In the genomic region with DNA sequence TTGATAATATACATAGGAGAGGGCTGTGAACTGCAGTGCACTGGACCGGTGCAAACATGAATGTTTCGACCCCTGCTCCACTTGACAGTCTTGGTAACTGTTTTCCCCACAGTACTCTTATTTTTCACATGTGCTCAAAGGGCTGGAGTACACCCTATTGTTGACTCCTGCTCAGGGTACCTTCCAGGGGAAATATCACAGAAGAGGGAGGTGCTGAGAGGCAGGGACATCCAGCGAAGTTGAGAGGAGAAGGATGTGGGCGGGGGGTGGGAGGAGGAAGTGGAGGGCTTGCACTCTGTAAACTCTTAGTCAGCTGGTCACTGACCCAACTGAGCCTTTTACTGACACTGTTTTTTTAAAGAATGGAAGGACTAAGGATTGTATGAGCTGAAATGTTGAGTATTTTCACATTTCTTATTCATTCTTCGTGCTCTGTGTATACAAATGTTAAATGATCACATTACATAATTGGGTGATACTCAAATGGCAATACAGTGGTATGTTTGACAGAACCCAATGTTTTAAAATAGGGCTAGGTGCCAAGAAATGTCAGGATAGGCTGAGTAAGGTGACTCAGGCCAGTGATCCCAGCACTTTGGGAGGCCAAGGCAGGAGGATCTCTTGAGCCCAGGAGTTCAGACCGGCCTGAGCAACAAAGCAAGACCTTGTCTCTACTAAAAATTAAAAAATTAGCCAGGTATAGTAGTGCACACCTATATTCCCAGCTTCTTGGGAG, we compare ENCODE assay signal across 7 cellular contexts. TPM values are rescaled to one million over a fixed set of nuclear protein-coding genes. Genes with fewer than 3 reads are reported as not detected.
A peak's percentile ranks its signal among the peaks of the same experiment; 100 is the strongest.
DNase-seq lines count a peak whose midpoint lies in the region; ATAC-seq, FAIRE-seq and TF ChIP-seq lines count a peak whose summit lies in the region.

No MANE protein-coding gene starts in this region.

- peaks cover 45% of the 10 kb centered on the region for H3K79me2 ChIP-seq in K562 (ENCODE audit: control insufficient read depth, insufficient read depth, low read length)

- peaks cover 0 to 19% (median 12%) of the 10 kb centered on the region in 3 donors for H3K36me3 Mint-ChIP-seq in naive thymus-derived CD8-positive, alpha-beta T cell

- peak overlapping the region; percentile 40 for H3K4me2 ChIP-seq in K562 (ENCODE audit: insufficient read depth, low read length)

- H3K9me1 ChIP-seq in K562 (ENCODE audit: control insufficient read depth, insufficient read depth, low read length): peaks cover 3% of the 10 kb centered on the region

- H2AFZ ChIP-seq in K562 (ENCODE audit: low read depth, low read length): peak overlapping the region; percentile 21; the same call in 1 of the 2 replicates

- peaks cover 3 to 28% of the 10 kb centered on the region in 2 experiments; a peak in 3 of 5 replicates for H3K4me1 ChIP-seq in K562 (replicated peaks in 1 of 2; ENCODE audit: control insufficient read depth in 2 of 2, insufficient read depth in 2 of 2, low read length in 2 of 2)
- peaks cover 0 to 5% of the 10 kb centered on the region in 2 donors for H3K4me1 ChIP-seq in kidney (ENCODE audit: control insufficient read depth in 1 of 2, insufficient read depth in 1 of 2, low read depth in 1 of 2, low read length in 2 of 2)

- TF ChIP-seq RAD21 in K562 (CRISPR knock-in tag; conservative IDR thresholded peaks at IDR 0.05 in 1 of 2, IDR thresholded peaks at IDR 0.05 in 1 of 2): no peak

- FAIRE-seq in K562 (lab: Jason Lieb, UNC) (peak; percentile 80), kidney (lab: Jason Lieb, UNC) (no peak)

- in situ Hi-C loops in K562 (cut with MboI): no loop called here

- no peaks in the 10 kb centered on the region for H3K27me3 ChIP-seq in K562 (ENCODE audit: control insufficient read depth in 2 of 2, insufficient read depth in 2 of 2, low read length in 2 of 2)

- H3K4me3 ChIP-seq in K562 (no peak overlapping the region), kidney (ENCODE audit: low read length in 2 of 2) (no peak overlapping the region)

- H3K9ac ChIP-seq in K562 (ENCODE audit: insufficient read depth in 1 of 2, low read depth in 2 of 2, low read length in 2 of 2) (peak overlapping the region in 1 of 2 experiments; percentile 36; a peak in 1 of 4 replicates), kidney (ENCODE audit: low read length in 2 of 2) (no peak overlapping the region)

- H3K27ac ChIP-seq in KOPT-K1 (ENCODE audit: low read depth, low read length, poor library complexity, severe bottlenecking): peak overlapping the region; percentile 53
- peak overlapping the region; percentile 6; the same call in 1 of the 3 replicates for H3K27ac ChIP-seq in K562 (ENCODE audit: extremely low read depth, low read depth, low read length)
- no peak overlapping the region for H3K27ac ChIP-seq in kidney (ENCODE audit: low read depth in 2 of 2, low read length in 2 of 2)

- peaks cover 66 to 96% (median 95%) of the 10 kb centered on the region in 4 donors for H3K4me1 Mint-ChIP-seq in naive thymus-derived CD8-positive, alpha-beta T cell

- H3K27me3 Mint-ChIP-seq in naive thymus-derived CD8-positive, alpha-beta T cell: no peaks in the 10 kb centered on the region

- CTCF ChIA-PET in K562 (lab: Yijun Ruan, JAX; ENCODE audit: low intra/inter-chr PET ratio): no interaction called here

- intact Hi-C loops in K562 (cut with micrococcal nuclease): no loop called here
- intact Hi-C loops in kidney (cut with DNase I): no loop called here

- H3K36me3 ChIP-seq in KOPT-K1 (ENCODE audit: insufficient read depth, low read length) (peaks cover 10% of the 10 kb centered on the region), K562 (ENCODE audit: control insufficient read depth, insufficient read depth, low read length) (peaks cover 7% of the 10 kb centered on the region; the same call in 1 of the 3 replicates), kidney (ENCODE audit: control insufficient read depth in 1 of 2, insufficient read depth in 2 of 2, low read length in 2 of 2) (no peaks in the 10 kb centered on the region)

- no peak for TF ChIP-seq EP300 in K562 (IDR thresholded peaks at IDR 0.05; ENCODE audit: low read length)

- BruUV-seq in K562 (replicated peaks; lab: Mats Ljungman, UMichigan): no TSS peak

- WGBS in K562 (ENCODE audit: insufficient coverage, low coverage, missing lambda C conversion rate): 36% methylated on average over 5 of the region's 6 CpGs

- ATAC-seq in GM21367 (IDR thresholded peaks at IDR 0.05; ENCODE audit: unreplicated experiment) (peak; percentile 43), K562 (peak; percentile 78)
- ATAC-seq in naive thymus-derived CD8-positive, alpha-beta T cell: peak; percentile 32 to 47

- DNase-seq in K562 (ENCODE audit: extremely low read depth in 1 of 4, low spot score in 3 of 4) (peak; percentile 49 to 74 (median 64)), NCI-H2081 (lab: John Stamatoyannopoulos, UW) (no peak), kidney (no peak), SW 1271 (lab: John Stamatoyannopoulos, UW) (no peak)
- DNase-seq in naive thymus-derived CD8-positive, alpha-beta T cell: peak in 3 of 10 donors; percentile 18 to 37 (median 20)

- no peak for TF ChIP-seq POLR2A in K562 (conservative IDR thresholded peaks at IDR 0.05)

- H3K27ac Mint-ChIP-seq in naive thymus-derived CD8-positive, alpha-beta T cell: peak overlapping the region; percentile 78 to 98 (median 92)

- POLR2A ChIA-PET in K562 (lab: Yijun Ruan, JAX): interaction anchor here (1.1 to 1.6 kb wide), 3 partner anchors 8 to 17 kb away, joined by 3 to 5 read pairs (median 3); no protein-coding TSS in a partner anchor
- POLR2A ChIA-PET in naive thymus-derived CD8-positive, alpha-beta T cell (lab: Charles Lee): interaction anchor here (0.6 to 12.9 kb wide), 3 partner anchors 9 to 306 kb away, joined by 3 to 233 read pairs (median 3); no protein-coding TSS in a partner anchor

- H3K9me3 ChIP-seq in KOPT-K1 (ENCODE audit: insufficient read depth, low read length, poor library complexity, severe bottlenecking): no peaks in the 10 kb centered on the region
- no peaks in the 10 kb centered on the region for H3K9me3 ChIP-seq in K562 (replicated peaks; ENCODE audit: control insufficient read depth, insufficient read depth, low read depth, low read length)
- no peaks in the 10 kb centered on the region for H3K9me3 ChIP-seq in kidney (ENCODE audit: control insufficient read depth in 1 of 2, low read length in 2 of 2)

- H3K4me3 Mint-ChIP-seq in naive thymus-derived CD8-positive, alpha-beta T cell: peak overlapping the region; percentile 29 to 94 (median 76)

- peaks cover 23% of the 10 kb centered on the region; the same call in 1 of the 2 replicates for H4K20me1 ChIP-seq in K562 (replicated peaks; ENCODE audit: control insufficient read depth, insufficient read depth, low read length)

- no peaks in the 10 kb centered on the region for H3K9me3 Mint-ChIP-seq in naive thymus-derived CD8-positive, alpha-beta T cell

- TF ChIP-seq CTCF in K562 (IDR thresholded peaks at IDR 0.05 in 2 of 3, conservative IDR thresholded peaks at IDR 0.05 in 1 of 3; ENCODE audit: insufficient read depth in 2 of 3, low read depth in 1 of 3, low read length in 3 of 3) (no peak), kidney (IDR thresholded peaks at IDR 0.05; ENCODE audit: borderline replicate concordance, extremely low read depth, insufficient read depth) (no peak)

TF ChIP-seq in K562, 482 proteins besides CTCF, POLR2A, EP300 and RAD21 (continues in another document):
- TF ChIP-seq CTBP1 (IDR thresholded peaks at IDR 0.05; ENCODE audit: borderline replicate concordance) (0 out of 2 replicates have a peak, but pooled peaks have one; percentile 28), CEBPG (CRISPR knock-in tag; IDR thresholded peaks at IDR 0.05) (no peak), CEBPG (tag; conservative IDR thresholded peaks at IDR 0.05 in 1 of 2, IDR thresholded peaks at IDR 0.05 in 1 of 2) (no peak), ZNF253 (CRISPR knock-in tag; conservative IDR thresholded peaks at IDR 0.05) (no peak), NRF1 (conservative IDR thresholded peaks at IDR 0.05 in 1 of 2, IDR thresholded peaks at IDR 0.05 in 1 of 2) (peak in 1 of 2 experiments; percentile 12; a peak in 1 of 4 replicates)
- TF ChIP-seq, protein P1, sequence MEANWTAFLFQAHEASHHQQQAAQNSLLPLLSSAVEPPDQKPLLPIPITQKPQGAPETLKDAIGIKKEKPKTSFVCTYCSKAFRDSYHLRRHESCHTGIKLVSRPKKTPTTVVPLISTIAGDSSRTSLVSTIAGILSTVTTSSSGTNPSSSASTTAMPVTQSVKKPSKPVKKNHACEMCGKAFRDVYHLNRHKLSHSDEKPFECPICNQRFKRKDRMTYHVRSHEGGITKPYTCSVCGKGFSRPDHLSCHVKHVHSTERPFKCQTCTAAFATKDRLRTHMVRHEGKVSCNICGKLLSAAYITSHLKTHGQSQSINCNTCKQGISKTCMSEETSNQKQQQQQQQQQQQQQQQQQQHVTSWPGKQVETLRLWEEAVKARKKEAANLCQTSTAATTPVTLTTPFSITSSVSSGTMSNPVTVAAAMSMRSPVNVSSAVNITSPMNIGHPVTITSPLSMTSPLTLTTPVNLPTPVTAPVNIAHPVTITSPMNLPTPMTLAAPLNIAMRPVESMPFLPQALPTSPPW (CRISPR knock-in tag; IDR thresholded peaks at IDR 0.05): peak; percentile 44; the same call in 1 of the 2 replicates

RNA-seq across cellular contexts. Expression of a gene that starts 10.0 kb away (rescaled TPM):
- total RNA-seq in K562 (2011; cell fraction: chromatin; rRNA removed; ENCODE audit: low replicate concordance): 57.8 and 102 TPM in 2 replicates
- 52.5 and 61.2 TPM in 2 replicates for total RNA-seq in K562 (2011; cell fraction: nucleolus; rRNA removed)
- total RNA-seq in K562 (2011; cell fraction: nucleoplasm; rRNA removed): 50.8 and 55.2 TPM in 2 replicates
- total RNA-seq in K562 (2014; rRNA removed): 10.5 and 11.5 TPM in 2 replicates
- 5.6 and 6.9 TPM in 2 replicates for total RNA-seq in K562 (2014; rRNA removed; fragmentation: Illumina TruSeq; extraction: Trizol)
- 7.7 and 8.3 TPM in 2 replicates for total RNA-seq in K562 (2015; rRNA removed; fragmentation: Illumina TruSeq; extraction: Trizol)
- total RNA-seq in K562 (2021): 15.7 and 16.1 TPM in 2 replicates
- polyA plus RNA-seq in K562 (2011; rRNA removed): 12.4 and 14.9 TPM in 2 replicates
- 10.6 and 12.6 TPM in 2 replicates for polyA plus RNA-seq in K562 (2011; cell fraction: cytosol; rRNA removed)
- 73.7 and 107 TPM in 2 replicates for polyA plus RNA-seq in K562 (2011; cell fraction: nucleus; rRNA removed)
- 10.2 and 13.8 TPM in 2 replicates for polyA plus RNA-seq in K562 (2012)
- polyA plus RNA-seq in K562 (2014; fragmentation: Illumina TruSeq; extraction: Trizol): 9.5 and 9.9 TPM in 2 replicates
- polyA plus RNA-seq in K562 (2014; fragmentation: Nextera tagmentation; extraction: Ambion mirVana): 1 to 10 TPM; 1.8 to 2.5 TPM
- 5.9 and 7.3 TPM in 2 replicates for polyA plus RNA-seq in K562 (2014; rRNA removed)
- polyA minus RNA-seq in K562 (2011; rRNA and poly(A)+ RNA removed): 25.8 and 32.7 TPM in 2 replicates
- 9.9 and 17.9 TPM in 2 replicates for polyA minus RNA-seq in K562 (2011; cell fraction: cytosol; rRNA and poly(A)+ RNA removed)
- 58.6 and 67.3 TPM in 2 replicates for polyA minus RNA-seq in K562 (2011; cell fraction: nucleus; rRNA and poly(A)+ RNA removed)
- total RNA-seq in naive thymus-derived CD8-positive, alpha-beta T cell: 100 to 1,000 TPM; 130 to 141 TPM
- 10 to 100 TPM; 37.7 to 64.3 (median 46.3) TPM for polyA plus RNA-seq in naive thymus-derived CD8-positive, alpha-beta T cell
- total RNA-seq in kidney: 27.9 TPM
- 4.1 TPM for polyA plus RNA-seq in kidney (ENCODE audit: insufficient read depth, low read depth, low replicate concordance)

Comparison
In these comparisons a context has a peak if more than half of its experiments do, and no peak if none do; other contexts are left out.
1. H3K27ac ChIP-seq: peak in KOPT-K1 (single experiment) and K562 (single experiment); none in kidney (0 of 2).
2. DNase-seq: peak in K562 (4 of 4); none in NCI-H2081 (0 of 2), kidney (single experiment) and SW 1271 (0 of 2).
3. Peak in every context shown above with its lines, with median percentiles within 50 percentile points of each other: ATAC-seq.